1 cellular context compared by ENCODE assay signal in genomic region chr22:23053912-23054530, GRCh38.
TF ChIP-seq lines count a peak whose summit lies in the region.

No MANE protein-coding gene starts in this region.

TF ChIP-seq in K562, 482 proteins besides CTCF, POLR2A, EP300 and RAD21 (continued from another document):
- TF ChIP-seq USF1 (CRISPR knock-in tag; IDR thresholded peaks at IDR 0.05): peak; percentile 54; the same call in 1 of the 2 replicates
- peak in 1 of 2 experiments; percentile 17; a peak in 1 of 4 replicates for TF ChIP-seq TBL1XR1 (IDR thresholded peaks at IDR 0.05; ENCODE audit: low read length in 2 of 2)
- 0 out of 2 replicates have a peak, but pooled peaks have one; percentile 9 for TF ChIP-seq GTF2F1 (IDR thresholded peaks at IDR 0.05; ENCODE audit: low read depth, low read length)
- TF ChIP-seq MBD2 (IDR thresholded peaks at IDR 0.05; ENCODE audit: borderline replicate concordance, low read depth): peak; percentile 25; the same call in 1 of the 2 replicates
- TF ChIP-seq SRSF3 (IDR thresholded peaks at IDR 0.05; ENCODE audit: insufficient read depth, low read length): no peak
- TF ChIP-seq, protein P1, sequence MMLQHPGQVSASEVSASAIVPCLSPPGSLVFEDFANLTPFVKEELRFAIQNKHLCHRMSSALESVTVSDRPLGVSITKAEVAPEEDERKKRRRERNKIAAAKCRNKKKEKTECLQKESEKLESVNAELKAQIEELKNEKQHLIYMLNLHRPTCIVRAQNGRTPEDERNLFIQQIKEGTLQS (IDR thresholded peaks at IDR 0.05): no peak
- TF ChIP-seq, protein P1 (CRISPR knock-in tag; conservative IDR thresholded peaks at IDR 0.05): 0 out of 2 replicates have a peak, but pooled peaks have one; percentile 28
- TF ChIP-seq NFIX (CRISPR knock-in tag; IDR thresholded peaks at IDR 0.05; ENCODE audit: low read depth): no peak
- TF ChIP-seq SNIP1 (IDR thresholded peaks at IDR 0.05; ENCODE audit: low read depth): no peak
- TF ChIP-seq ATF7 (IDR thresholded peaks at IDR 0.05): no peak
- TF ChIP-seq SPI1 (IDR thresholded peaks at IDR 0.05; ENCODE audit: borderline replicate concordance, low read depth, low read length): no peak
- TF ChIP-seq HNRNPH1 (optimal IDR thresholded peaks at IDR 0.05; ENCODE audit: low read depth, low read length): no peak
- TF ChIP-seq TEAD4 (IDR thresholded peaks at IDR 0.05; ENCODE audit: low read length): no peak
- TF ChIP-seq TEAD4 (CRISPR knock-in tag; IDR thresholded peaks at IDR 0.05; ENCODE audit: borderline replicate concordance): peak; percentile 64; the same call in 1 of the 2 replicates
- TF ChIP-seq, protein P2, sequence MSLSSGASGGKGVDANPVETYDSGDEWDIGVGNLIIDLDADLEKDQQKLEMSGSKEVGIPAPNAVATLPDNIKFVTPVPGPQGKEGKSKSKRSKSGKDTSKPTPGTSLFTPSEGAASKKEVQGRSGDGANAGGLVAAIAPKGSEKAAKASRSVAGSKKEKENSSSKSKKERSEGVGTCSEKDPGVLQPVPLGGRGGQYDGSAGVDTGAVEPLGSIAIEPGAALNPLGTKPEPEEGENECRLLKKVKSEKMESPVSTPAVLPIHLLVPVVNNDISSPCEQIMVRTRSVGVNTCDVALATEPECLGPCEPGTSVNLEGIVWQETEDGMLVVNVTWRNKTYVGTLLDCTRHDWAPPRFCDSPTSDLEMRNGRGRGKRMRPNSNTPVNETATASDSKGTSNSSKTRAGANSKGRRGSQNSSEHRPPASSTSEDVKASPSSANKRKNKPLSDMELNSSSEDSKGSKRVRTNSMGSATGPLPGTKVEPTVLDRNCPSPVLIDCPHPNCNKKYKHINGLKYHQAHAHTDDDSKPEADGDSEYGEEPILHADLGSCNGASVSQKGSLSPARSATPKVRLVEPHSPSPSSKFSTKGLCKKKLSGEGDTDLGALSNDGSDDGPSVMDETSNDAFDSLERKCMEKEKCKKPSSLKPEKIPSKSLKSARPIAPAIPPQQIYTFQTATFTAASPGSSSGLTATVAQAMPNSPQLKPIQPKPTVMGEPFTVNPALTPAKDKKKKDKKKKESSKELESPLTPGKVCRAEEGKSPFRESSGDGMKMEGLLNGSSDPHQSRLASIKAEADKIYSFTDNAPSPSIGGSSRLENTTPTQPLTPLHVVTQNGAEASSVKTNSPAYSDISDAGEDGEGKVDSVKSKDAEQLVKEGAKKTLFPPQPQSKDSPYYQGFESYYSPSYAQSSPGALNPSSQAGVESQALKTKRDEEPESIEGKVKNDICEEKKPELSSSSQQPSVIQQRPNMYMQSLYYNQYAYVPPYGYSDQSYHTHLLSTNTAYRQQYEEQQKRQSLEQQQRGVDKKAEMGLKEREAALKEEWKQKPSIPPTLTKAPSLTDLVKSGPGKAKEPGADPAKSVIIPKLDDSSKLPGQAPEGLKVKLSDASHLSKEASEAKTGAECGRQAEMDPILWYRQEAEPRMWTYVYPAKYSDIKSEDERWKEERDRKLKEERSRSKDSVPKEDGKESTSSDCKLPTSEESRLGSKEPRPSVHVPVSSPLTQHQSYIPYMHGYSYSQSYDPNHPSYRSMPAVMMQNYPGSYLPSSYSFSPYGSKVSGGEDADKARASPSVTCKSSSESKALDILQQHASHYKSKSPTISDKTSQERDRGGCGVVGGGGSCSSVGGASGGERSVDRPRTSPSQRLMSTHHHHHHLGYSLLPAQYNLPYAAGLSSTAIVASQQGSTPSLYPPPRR (CRISPR knock-in tag; IDR thresholded peaks at IDR 0.05; ENCODE audit: borderline replicate concordance): no peak
- peak; percentile 57 for TF ChIP-seq ZNF143 (CRISPR knock-in tag; IDR thresholded peaks at IDR 0.05)
- TF ChIP-seq HNRNPUL1 (IDR thresholded peaks at IDR 0.05; ENCODE audit: low read length): no peak
- no peak for TF ChIP-seq POLR2AphosphoS2 (IDR thresholded peaks at IDR 0.05; ENCODE audit: low read length)
- no peak for TF ChIP-seq HNRNPK (IDR thresholded peaks at IDR 0.05; ENCODE audit: low read depth, low read length, poor library complexity, severe bottlenecking)
- TF ChIP-seq MBD1 (CRISPR knock-in tag; IDR thresholded peaks at IDR 0.05): no peak
- TF ChIP-seq PTBP1 (IDR thresholded peaks at IDR 0.05; ENCODE audit: low read depth, low read length): no peak
- TF ChIP-seq ZNF644 (tag; IDR thresholded peaks at IDR 0.05; ENCODE audit: low read depth): no peak
- no peak for TF ChIP-seq HINFP (tag; conservative IDR thresholded peaks at IDR 0.05; ENCODE audit: low read depth)
- TF ChIP-seq TAL1 (IDR thresholded peaks at IDR 0.05): no peak
- no peak for TF ChIP-seq SP2 (IDR thresholded peaks at IDR 0.05; ENCODE audit: extremely low read depth, low read depth, low read length, poor library complexity, severe bottlenecking)
- TF ChIP-seq EWSR1 (IDR thresholded peaks at IDR 0.05; ENCODE audit: borderline replicate concordance, low read depth, partially characterized antibody): no peak
- no peak for TF ChIP-seq ILK (tag; IDR thresholded peaks at IDR 0.05; ENCODE audit: borderline replicate concordance, low read depth)
- no peak for TF ChIP-seq ZNF830 (CRISPR knock-in tag; IDR thresholded peaks at IDR 0.05)
- no peak for TF ChIP-seq RFX1 (IDR thresholded peaks at IDR 0.05)
- TF ChIP-seq, protein P3, sequence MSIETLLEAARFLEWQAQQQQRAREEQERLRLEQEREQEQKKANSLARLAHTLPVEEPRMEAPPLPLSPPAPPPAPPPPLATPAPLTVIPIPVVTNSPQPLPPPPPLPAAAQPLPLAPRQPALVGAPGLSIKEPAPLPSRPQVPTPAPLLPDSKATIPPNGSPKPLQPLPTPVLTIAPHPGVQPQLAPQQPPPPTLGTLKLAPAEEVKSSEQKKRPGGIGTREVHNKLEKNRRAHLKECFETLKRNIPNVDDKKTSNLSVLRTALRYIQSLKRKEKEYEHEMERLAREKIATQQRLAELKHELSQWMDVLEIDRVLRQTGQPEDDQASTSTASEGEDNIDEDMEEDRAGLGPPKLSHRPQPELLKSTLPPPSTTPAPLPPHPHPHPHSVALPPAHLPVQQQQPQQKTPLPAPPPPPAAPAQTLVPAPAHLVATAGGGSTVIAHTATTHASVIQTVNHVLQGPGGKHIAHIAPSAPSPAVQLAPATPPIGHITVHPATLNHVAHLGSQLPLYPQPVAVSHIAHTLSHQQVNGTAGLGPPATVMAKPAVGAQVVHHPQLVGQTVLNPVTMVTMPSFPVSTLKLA (conservative IDR thresholded peaks at IDR 0.05): no peak
- TF ChIP-seq MAX (CRISPR knock-in tag; IDR thresholded peaks at IDR 0.05): peak; percentile 44; the same call in 1 of the 2 replicates
- no peak for TF ChIP-seq BCL6 (CRISPR knock-in tag; IDR thresholded peaks at IDR 0.05)
- no peak for TF ChIP-seq GTF2E2 (tag; IDR thresholded peaks at IDR 0.05)
- TF ChIP-seq, protein P4, sequence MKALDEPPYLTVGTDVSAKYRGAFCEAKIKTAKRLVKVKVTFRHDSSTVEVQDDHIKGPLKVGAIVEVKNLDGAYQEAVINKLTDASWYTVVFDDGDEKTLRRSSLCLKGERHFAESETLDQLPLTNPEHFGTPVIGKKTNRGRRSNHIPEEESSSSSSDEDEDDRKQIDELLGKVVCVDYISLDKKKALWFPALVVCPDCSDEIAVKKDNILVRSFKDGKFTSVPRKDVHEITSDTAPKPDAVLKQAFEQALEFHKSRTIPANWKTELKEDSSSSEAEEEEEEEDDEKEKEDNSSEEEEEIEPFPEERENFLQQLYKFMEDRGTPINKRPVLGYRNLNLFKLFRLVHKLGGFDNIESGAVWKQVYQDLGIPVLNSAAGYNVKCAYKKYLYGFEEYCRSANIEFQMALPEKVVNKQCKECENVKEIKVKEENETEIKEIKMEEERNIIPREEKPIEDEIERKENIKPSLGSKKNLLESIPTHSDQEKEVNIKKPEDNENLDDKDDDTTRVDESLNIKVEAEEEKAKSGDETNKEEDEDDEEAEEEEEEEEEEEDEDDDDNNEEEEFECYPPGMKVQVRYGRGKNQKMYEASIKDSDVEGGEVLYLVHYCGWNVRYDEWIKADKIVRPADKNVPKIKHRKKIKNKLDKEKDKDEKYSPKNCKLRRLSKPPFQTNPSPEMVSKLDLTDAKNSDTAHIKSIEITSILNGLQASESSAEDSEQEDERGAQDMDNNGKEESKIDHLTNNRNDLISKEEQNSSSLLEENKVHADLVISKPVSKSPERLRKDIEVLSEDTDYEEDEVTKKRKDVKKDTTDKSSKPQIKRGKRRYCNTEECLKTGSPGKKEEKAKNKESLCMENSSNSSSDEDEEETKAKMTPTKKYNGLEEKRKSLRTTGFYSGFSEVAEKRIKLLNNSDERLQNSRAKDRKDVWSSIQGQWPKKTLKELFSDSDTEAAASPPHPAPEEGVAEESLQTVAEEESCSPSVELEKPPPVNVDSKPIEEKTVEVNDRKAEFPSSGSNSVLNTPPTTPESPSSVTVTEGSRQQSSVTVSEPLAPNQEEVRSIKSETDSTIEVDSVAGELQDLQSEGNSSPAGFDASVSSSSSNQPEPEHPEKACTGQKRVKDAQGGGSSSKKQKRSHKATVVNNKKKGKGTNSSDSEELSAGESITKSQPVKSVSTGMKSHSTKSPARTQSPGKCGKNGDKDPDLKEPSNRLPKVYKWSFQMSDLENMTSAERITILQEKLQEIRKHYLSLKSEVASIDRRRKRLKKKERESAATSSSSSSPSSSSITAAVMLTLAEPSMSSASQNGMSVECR (CRISPR knock-in tag; IDR thresholded peaks at IDR 0.05): peak; percentile 62; the same call in 1 of the 2 replicates
- TF ChIP-seq GATA2 (CRISPR knock-in tag; IDR thresholded peaks at IDR 0.05): no peak
- no peak for TF ChIP-seq TARDBP (IDR thresholded peaks at IDR 0.05)
- no peak for TF ChIP-seq SMARCB1 (IDR thresholded peaks at IDR 0.05; ENCODE audit: insufficient read length, low read depth)
- no peak for TF ChIP-seq SAP30 (IDR thresholded peaks at IDR 0.05; ENCODE audit: borderline replicate concordance, insufficient read depth, low read depth, low read length, poor library complexity, severe bottlenecking)
- no peak for TF ChIP-seq MTA3 (IDR thresholded peaks at IDR 0.05; ENCODE audit: borderline replicate concordance)
TF ChIP-seq in K562: peak in this region for 14.
